ENCODE assay signal across 15 cellular contexts in genomic region chr11:45413156-45413833, GRCh38.
DNase-seq lines count a peak whose midpoint lies in the region; ATAC-seq and TF ChIP-seq lines count a peak whose summit lies in the region.
"Had no signal": no experiment of that assay in that cellular context is flagged by ENCODE, and none has a peak within 500 bp of the region (broad histone marks: within the 10 kb centered on the region; RNA-seq: fewer than 3 reads in every experiment).

No MANE protein-coding gene starts in this region.

- H4K5ac ChIP-seq in mesendoderm (ENCODE audit: low read length): no peak overlapping the region

- peak overlapping the region; percentile 92 for H3K18ac ChIP-seq in mesendoderm (ENCODE audit: low read length)

- no CpG with 5 or more reads among the region's 8 CpGs for WGBS in mesendoderm (ENCODE audit: extremely low coverage, insufficient coverage, low lambda C conversion rate)
- 66% methylated on average over 8 of the region's 8 CpGs for WGBS in hepatocyte (ENCODE audit: low lambda C conversion rate, missing lambda C conversion rate)

- H3K56ac ChIP-seq in mesendoderm (ENCODE audit: low read length): no peak overlapping the region

- H3K4me1 ChIP-seq in mesendoderm (ENCODE audit: control insufficient read depth, low read depth, low read length) (peaks cover 16% of the 10 kb centered on the region), PC-3 (ENCODE audit: insufficient read depth, low read length) (no peaks in the 10 kb centered on the region), hepatocyte (ENCODE audit: insufficient read depth) (peaks cover 12% of the 10 kb centered on the region)
- H3K4me1 ChIP-seq: A549, Caco-2 had no signal

- H2BK5ac ChIP-seq in mesendoderm (ENCODE audit: low read length): peak overlapping the region; percentile 1

- H3K4me3 ChIP-seq in mesendoderm (ENCODE audit: low read length): no peak overlapping the region
- no peak overlapping the region for H3K4me3 ChIP-seq in PC-3 (ENCODE audit: low read length)
- H3K4me3 ChIP-seq in hepatocyte: no peak overlapping the region
- H3K4me3 ChIP-seq: A549 had no signal

- no peaks in the 10 kb centered on the region for H3K27me3 ChIP-seq in mesendoderm (ENCODE audit: insufficient read depth, low read length, poor library complexity)
- H3K27me3 ChIP-seq in PC-3 (ENCODE audit: low read length): peaks cover 34% of the 10 kb centered on the region
- peaks cover 12% of the 10 kb centered on the region for H3K27me3 ChIP-seq in hepatocyte

- no peaks in the 10 kb centered on the region for H3K79me2 ChIP-seq in mesendoderm (ENCODE audit: control insufficient read depth, insufficient read depth, low read length)
- H3K79me2 ChIP-seq in PC-3 (ENCODE audit: low read length): no peaks in the 10 kb centered on the region
- no peaks in the 10 kb centered on the region for H3K79me2 ChIP-seq in hepatocyte

- no peak overlapping the region for H3K23ac ChIP-seq in mesendoderm (ENCODE audit: low read length)

- intact Hi-C loops in cardiac septum (cut with DNase I) (no loop called here), Right ventricle myocardium superior (cut with DNase I) (no loop called here), PC-3 (cut with micrococcal nuclease) (no loop called here)

- H3K4me2 ChIP-seq in mesendoderm (ENCODE audit: low read length) (no peak overlapping the region), PC-3 (ENCODE audit: low read length) (no peak overlapping the region), hepatocyte (no peak overlapping the region)
- H3K4me2 ChIP-seq: A549 had no signal

- H3K36me3 ChIP-seq in mesendoderm (ENCODE audit: control insufficient read depth, insufficient read depth, low read length) (no peaks in the 10 kb centered on the region), PC-3 (ENCODE audit: low read depth, low read length) (no peaks in the 10 kb centered on the region), hepatocyte (replicated peaks; ENCODE audit: insufficient read depth, low read depth) (no peaks in the 10 kb centered on the region)

- peak overlapping the region; percentile 91 for H3K4ac ChIP-seq in mesendoderm (ENCODE audit: low read depth, low read length)

- H3K79me1 ChIP-seq in mesendoderm (ENCODE audit: low read length): no peaks in the 10 kb centered on the region

- H3K9ac ChIP-seq in mesendoderm (ENCODE audit: low read length) (no peak overlapping the region), PC-3 (ENCODE audit: low read length) (no peak overlapping the region)

- no peak overlapping the region for H4K8ac ChIP-seq in mesendoderm (ENCODE audit: low read depth, low read length)

- H2AFZ ChIP-seq in PC-3 (ENCODE audit: low read length) (no peak overlapping the region), hepatocyte (no peak overlapping the region)

- DNase-seq in cardiac septum (ENCODE audit: low spot score) (peak; percentile 22), Right ventricle myocardium superior (no peak), amniotic epithelial cell (ENCODE audit: low read depth) (peak; percentile 53), mesendoderm (no peak), PC-3 (no peak), hepatocyte (ENCODE audit: low spot score) (no peak), OCI-M1 (lab: John Stamatoyannopoulos, UW) (no peak)
- DNase-seq: Caco-2, DMS79, GOT3, HFFc6, KG1, NCI-H1930, NCI-H524 treated with DMSO at 0.1 percent for 48 hours had no signal

- peak overlapping the region; percentile 97 for H2BK120ac ChIP-seq in mesendoderm (ENCODE audit: low read depth, low read length)

- POLR2A ChIA-PET in PC-3 (lab: Charles Lee; ENCODE audit: unreplicated experiment): no interaction called here

- peak overlapping the region; percentile 60 for H2AK5ac ChIP-seq in mesendoderm (ENCODE audit: low read length)

- CTCF ChIA-PET in PC-3 (lab: Charles Lee): no interaction called here

- H3F3A ChIP-seq in PC-3 (ENCODE audit: low read length, unreplicated experiment): no peaks in the 10 kb centered on the region

- H3K9me2 ChIP-seq in PC-3 (replicated peaks; ENCODE audit: low read length): no peaks in the 10 kb centered on the region
- no peaks in the 10 kb centered on the region for H3K9me2 ChIP-seq in hepatocyte (replicated peaks; ENCODE audit: insufficient read depth)

- peak overlapping the region; percentile 96 for H3K27ac ChIP-seq in mesendoderm (ENCODE audit: low read depth, low read length)
- H3K27ac ChIP-seq in PC-3 (ENCODE audit: low read length): no peak overlapping the region
- no peak overlapping the region for H3K27ac ChIP-seq in hepatocyte
- H3K27ac ChIP-seq: A549 had no signal

- H3K9me3 ChIP-seq in PC-3 (ENCODE audit: low read length): no peaks in the 10 kb centered on the region
- H3K9me3 ChIP-seq in hepatocyte (ENCODE audit: low read depth): no peaks in the 10 kb centered on the region
- H3K9me3 ChIP-seq: A549, Caco-2 had no signal

- TF ChIP-seq CTCF in PC-3 (conservative IDR thresholded peaks at IDR 0.05; ENCODE audit: low read depth, low read length) (no peak), hepatocyte (IDR thresholded peaks at IDR 0.05; ENCODE audit: poor library complexity) (no peak)

- ATAC-seq in Right ventricle myocardium superior (ENCODE audit: poor library complexity): no peak
- no peak for ATAC-seq in PC-3
- ATAC-seq: A549 had no signal

- H4K20me1 ChIP-seq in PC-3 (ENCODE audit: low read length) (no peaks in the 10 kb centered on the region), hepatocyte (ENCODE audit: insufficient read depth, poor library complexity, severe bottlenecking) (no peaks in the 10 kb centered on the region)

- no TSS peak for BruUV-seq in PC-3 (replicated peaks; lab: Mats Ljungman, UMichigan)

- H2BK15ac ChIP-seq in mesendoderm (replicated peaks; ENCODE audit: low read depth): no peak overlapping the region

Comparison
In these comparisons a context has a peak if more than half of its experiments do, and no peak if none do; other contexts are left out.
1. DNase-seq: peak in cardiac septum (single experiment) and amniotic epithelial cell (single experiment); none in Right ventricle myocardium superior (single experiment), mesendoderm (single experiment), PC-3 (single experiment), hepatocyte (single experiment) and OCI-M1 (single experiment).